ENCODE assay signal across 1 cellular context in genomic region chr14:23285530-23286019, GRCh38.
TF ChIP-seq lines count a peak whose summit lies in the region.

No MANE protein-coding gene starts in this region.

TF ChIP-seq in HepG2, 621 proteins besides CTCF, POLR2A, EP300 and RAD21 (continued from another document and continues in another):
- TF ChIP-seq KIAA2018 (CRISPR knock-in tag; IDR thresholded peaks at IDR 0.05; ENCODE audit: borderline replicate concordance) (no peak), SNRNP70 (IDR thresholded peaks at IDR 0.05; ENCODE audit: low read depth, low read length) (no peak), RBAK (CRISPR knock-in tag; IDR thresholded peaks at IDR 0.05) (no peak), ZSCAN5A (CRISPR knock-in tag; IDR thresholded peaks at IDR 0.05; ENCODE audit: borderline replicate concordance) (0 out of 2 replicates have a peak, but pooled peaks have one; percentile 64), TERF1 (CRISPR knock-in tag; IDR thresholded peaks at IDR 0.05) (no peak), ATAD3A (CRISPR knock-in tag; IDR thresholded peaks at IDR 0.05) (no peak), CSRNP2 (CRISPR knock-in tag; conservative IDR thresholded peaks at IDR 0.05; ENCODE audit: low read depth) (no peak), PLSCR1 (CRISPR knock-in tag; IDR thresholded peaks at IDR 0.05; ENCODE audit: borderline replicate concordance) (no peak), ZNF772 (CRISPR knock-in tag; IDR thresholded peaks at IDR 0.05) (peak; percentile 60; the same call in 1 of the 2 replicates), CEBPZ (IDR thresholded peaks at IDR 0.05; ENCODE audit: low read length) (no peak), ZNF30 (CRISPR knock-in tag; IDR thresholded peaks at IDR 0.05) (no peak), CERS6 (CRISPR knock-in tag; IDR thresholded peaks at IDR 0.05) (no peak), FOXP1 (IDR thresholded peaks at IDR 0.05) (no peak), FOXP1 (CRISPR knock-in tag; IDR thresholded peaks at IDR 0.05) (no peak), YEATS2 (CRISPR knock-in tag; IDR thresholded peaks at IDR 0.05; ENCODE audit: borderline replicate concordance) (no peak), GATAD2A (CRISPR knock-in tag; IDR thresholded peaks at IDR 0.05) (no peak), ASH2L (IDR thresholded peaks at IDR 0.05; ENCODE audit: insufficient read length, low read depth, low read length) (peak; percentile 96), ZNF235 (CRISPR knock-in tag; IDR thresholded peaks at IDR 0.05; ENCODE audit: borderline replicate concordance) (no peak; the same call in 1 of the 2 replicates), ZNF33B (CRISPR knock-in tag; IDR thresholded peaks at IDR 0.05) (no peak), ZNF12 (CRISPR knock-in tag; IDR thresholded peaks at IDR 0.05) (no peak), ATF2 (CRISPR knock-in tag; IDR thresholded peaks at IDR 0.05) (no peak), ZNF234 (CRISPR knock-in tag; conservative IDR thresholded peaks at IDR 0.05) (0 out of 2 replicates have a peak, but pooled peaks have one; percentile 72), FOSL2 (CRISPR knock-in tag; IDR thresholded peaks at IDR 0.05) (no peak), ZNF629 (CRISPR knock-in tag; conservative IDR thresholded peaks at IDR 0.05) (0 out of 2 replicates have a peak, but pooled peaks have one; percentile 18), AKNA (CRISPR knock-in tag; IDR thresholded peaks at IDR 0.05; ENCODE audit: borderline replicate concordance) (no peak)
